8 cellular contexts compared by ENCODE assay signal in the genomic region with DNA sequence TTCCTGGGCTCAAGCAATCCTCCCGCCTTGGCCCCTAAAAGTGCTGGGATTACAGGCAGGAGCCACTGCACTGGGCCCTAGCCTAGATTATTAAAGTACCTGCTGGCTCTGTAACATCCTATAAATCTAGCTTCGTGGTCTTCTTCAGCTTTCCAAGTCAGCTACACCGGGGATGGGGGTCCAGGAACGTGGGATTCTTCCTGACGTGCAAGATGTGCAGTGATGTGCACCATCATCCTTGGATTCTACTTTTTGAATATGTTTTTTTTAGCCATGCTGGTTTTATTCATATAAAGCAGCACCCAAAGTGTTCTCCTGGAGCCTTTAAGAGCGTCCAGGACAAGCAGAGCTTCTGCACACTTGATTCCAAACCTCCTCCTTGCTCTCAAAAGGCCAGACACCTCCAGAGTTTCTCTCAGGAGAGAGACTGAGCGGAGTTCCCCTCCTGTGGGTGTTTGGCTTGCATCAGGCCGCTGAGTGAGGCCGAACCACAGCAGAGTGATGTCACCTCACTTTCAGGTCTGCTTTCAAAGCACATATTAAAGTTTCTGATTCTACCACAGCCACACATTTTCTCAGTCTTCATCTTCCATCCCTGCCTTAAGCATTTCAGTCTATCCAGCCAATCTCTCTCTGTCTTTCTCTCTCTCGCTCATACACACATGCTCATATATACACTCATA. TPM values are rescaled to one million over a fixed set of nuclear protein-coding genes. Genes with fewer than 3 reads are reported as not detected.
DNase-seq lines count a peak whose midpoint lies in the region; ATAC-seq and TF ChIP-seq lines count a peak whose summit lies in the region.

No MANE protein-coding gene starts in this region.

- no peak overlapping the region for H3K27ac ChIP-seq in testis

- no peak for TF ChIP-seq POLR2A in testis (IDR thresholded peaks at IDR 0.05)

- peak; percentile 79 for ATAC-seq in GM18502 (IDR thresholded peaks at IDR 0.05; ENCODE audit: poor library complexity, unreplicated experiment)
- peak; percentile 68 for ATAC-seq in HG02840 (IDR thresholded peaks at IDR 0.05; ENCODE audit: low FRiP score, unreplicated experiment)
- ATAC-seq in T-cell (replicated peaks in 1 of 4), result peak; percentile 84 to 86 (median 85)

- CTCF ChIA-PET in T-cell (lab: Charles Lee), result interaction anchor here (0.9 to 3.6 kb wide), 11 partner anchors 19 to 221 kb away, joined by 3 to 45 read pairs (median 6); a partner anchor contains a TSS

- intact Hi-C loops in testis (cut with DNase I; ENCODE audit: low total_unique reads), result no loop called here

- no peaks in the 10 kb centered on the region for H3K36me3 ChIP-seq in testis (ENCODE audit: low read depth, missing control alignments)

- H3K4me1 ChIP-seq in testis, result no peaks in the 10 kb centered on the region

- H3K27me3 ChIP-seq in testis, result no peaks in the 10 kb centered on the region

- POLR2A ChIA-PET in T-cell (lab: Charles Lee), result interaction anchor here (0.6 to 2.6 kb wide), 17 partner anchors 13 to 621 kb away, joined by 3 to 43 read pairs (median 4); a partner anchor contains a TSS

- peak overlapping the region; percentile 95 to 96 for H3K27ac Mint-ChIP-seq in T-cell

- TF ChIP-seq CTCF in testis (IDR thresholded peaks at IDR 0.05), result no peak

- DNase-seq in T-cell (peak in 33 of 34 experiments; percentile 65 to 93 (median 85)), amniotic epithelial cell (ENCODE audit: low read depth) (peak; percentile 24), SK-N-DZ (ENCODE audit: low spot score) (no peak), cerebellar nuclear complex (lab: John Stamatoyannopoulos, UW) (no peak), testis (no peak)
- peak; percentile 73 to 88 (median 81) for DNase-seq in stimulated activated CD4-positive, alpha-beta T cell treated with anti-CD3 and anti-CD28 coated beads, Interleukin-12 subunit alpha, Interleukin-12 subunit beta, amount 100 ng/mL, for 48 hours (ENCODE audit: low read depth in 2 of 3, low spot score in 1 of 3)

- peak overlapping the region; percentile 51 to 70 (median 64) for H3K4me3 Mint-ChIP-seq in T-cell

- no peaks in the 10 kb centered on the region for H3K9me3 ChIP-seq in testis

- no peaks in the 10 kb centered on the region for H3K36me3 Mint-ChIP-seq in T-cell

- peaks cover 69 to 83% (median 76%) of the 10 kb centered on the region in 3 donors for H3K4me1 Mint-ChIP-seq in T-cell

- no peak overlapping the region for H3K4me3 ChIP-seq in testis

- 85 to 91% methylated on average over 10 of the region's 10 CpGs for WGBS in testis, 2 donors

- H3K9me3 Mint-ChIP-seq in T-cell, result no peaks in the 10 kb centered on the region

- H3K27me3 Mint-ChIP-seq in T-cell, result no peaks in the 10 kb centered on the region

RNA-seq across cellular contexts. Expression of a gene that starts 33.4 kb away (rescaled TPM):
- total RNA-seq in T-cell (10 to 100 TPM; 16.3 to 24.4 (median 18.3) TPM), testis (10 to 100 TPM in 1 of 2 donors, 1 to 10 TPM in 1; 8.5 to 10.2 TPM)
- 11.8 and 13.6 TPM in 2 replicates for polyA plus RNA-seq in SK-N-DZ (2014; cell fraction: cytosol; rRNA removed)
- polyA plus RNA-seq in SK-N-DZ (2014; cell fraction: nucleus; rRNA removed), result 25.3 and 28.6 TPM in 2 replicates
- polyA plus RNA-seq in testis (ENCODE audit: insufficient read depth, low read depth, low replicate concordance), result 14.5 TPM

Comparison
In these comparisons a context has a peak if more than half of its experiments do, and no peak if none do; other contexts are left out.
1. DNase-seq: peak in T-cell (33 of 34), amniotic epithelial cell (single experiment) and stimulated activated CD4-positive, alpha-beta T cell treated with anti-CD3 and anti-CD28 coated beads, Interleukin-12 subunit alpha, Interleukin-12 subunit beta, amount 100 ng/mL, for 48 hours (3 of 3); none in SK-N-DZ (single experiment), cerebellar nuclear complex (0 of 2) and testis (single experiment).
2. Peak in every context shown above with its lines, with median percentiles within 50 percentile points of each other: ATAC-seq.